10 cellular contexts compared by ENCODE assay signal in the genomic region with DNA sequence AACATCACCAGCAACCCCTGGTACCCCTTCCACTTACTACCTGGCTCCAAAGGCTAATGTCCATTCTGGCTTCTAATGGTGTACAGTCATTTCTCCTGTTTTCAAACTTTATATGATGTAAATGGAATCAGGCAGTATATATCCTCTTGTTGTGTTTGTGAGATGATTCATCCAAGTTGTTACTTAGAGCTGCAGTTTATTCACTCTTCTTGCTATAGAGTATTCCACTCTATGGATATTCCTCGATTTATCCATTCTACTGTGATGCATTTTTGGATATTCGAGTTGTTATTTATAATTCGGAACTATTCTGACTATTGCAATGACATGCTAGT. TPM values are rescaled to one million over a fixed set of nuclear protein-coding genes. Genes with fewer than 3 reads are reported as not detected.
DNase-seq lines count a peak whose midpoint lies in the region; ATAC-seq and TF ChIP-seq lines count a peak whose summit lies in the region.
"Had no signal": no experiment of that assay in that cellular context is flagged by ENCODE, and none has a peak within 500 bp of the region (broad histone marks: within the 10 kb centered on the region; RNA-seq: fewer than 3 reads in every experiment).

No MANE protein-coding gene starts in this region.

- H3K79me2 ChIP-seq in DOHH2 (ENCODE audit: control insufficient read depth, low read length) (no peaks in the 10 kb centered on the region), osteoblast (ENCODE audit: insufficient read depth, low read length) (no peaks in the 10 kb centered on the region)

- H3K9me2 ChIP-seq in DOHH2 (replicated peaks; ENCODE audit: control insufficient read depth, low read length) = no peaks in the 10 kb centered on the region

- DNase-seq in NCI-H226 (peak; percentile 13), brain microvascular endothelial cell (no peak), osteoblast (ENCODE audit: insufficient read length, low spot score, missing footprints) (no peak), RPMI8226 (no peak)
- no peak for DNase-seq in stimulated activated CD4-positive, alpha-beta T cell treated with anti-CD3 and anti-CD28 coated beads, Interleukin-2, amount 100 ng/mL, for 48 hours
- DNase-seq: NCI-H82 had no signal

- H4K20me1 ChIP-seq in DOHH2 (ENCODE audit: control insufficient read depth, insufficient read depth, low read depth, low read length) = no peaks in the 10 kb centered on the region
- peaks cover 2% of the 10 kb centered on the region for H4K20me1 ChIP-seq in osteoblast (ENCODE audit: insufficient read depth, low read length)

- TF ChIP-seq CTCF in DOHH2 (IDR thresholded peaks at IDR 0.05; ENCODE audit: low read depth, low read length, poor library complexity, severe bottlenecking) = no peak
- no peak for TF ChIP-seq CTCF in brain microvascular endothelial cell (IDR thresholded peaks at IDR 0.05; ENCODE audit: low read depth, low read length, missing control alignments)
- TF ChIP-seq CTCF in osteoblast (IDR thresholded peaks at IDR 0.05; ENCODE audit: extremely low read depth, low read depth, low read length) = no peak

- H3K27ac ChIP-seq in DOHH2 (ENCODE audit: low read depth, low read length) (no peak overlapping the region), brain microvascular endothelial cell (peak overlapping the region; percentile 88), osteoblast (ENCODE audit: low read depth, low read length) (peak overlapping the region; percentile 85)

- H3K36me3 ChIP-seq in DOHH2 (ENCODE audit: control insufficient read depth, low read length) (no peaks in the 10 kb centered on the region), brain microvascular endothelial cell (replicated peaks) (no peaks in the 10 kb centered on the region), osteoblast (ENCODE audit: insufficient read depth, low read length) (no peaks in the 10 kb centered on the region)
- H3K36me3 ChIP-seq: suprapubic skin had no signal

- H3K4me3 ChIP-seq in DOHH2 (ENCODE audit: low read length) (no peak overlapping the region), brain microvascular endothelial cell (ENCODE audit: low read depth, low read length) (no peak overlapping the region), osteoblast (ENCODE audit: insufficient read depth, low read length) (no peak overlapping the region)
- H3K4me3 ChIP-seq: suprapubic skin had no signal

- H3K4me2 ChIP-seq in DOHH2 (ENCODE audit: low read length) (peak overlapping the region; percentile 70; the same call in 1 of the 2 replicates), osteoblast (ENCODE audit: insufficient read depth, low read length) (peak overlapping the region; percentile 17)

- H3F3A ChIP-seq in DOHH2 (ENCODE audit: control insufficient read depth, insufficient read depth) = peaks cover 5% of the 10 kb centered on the region

- H3K27me3 ChIP-seq in DOHH2 (ENCODE audit: control insufficient read depth, low read length) (peaks cover 52% of the 10 kb centered on the region), brain microvascular endothelial cell (replicated peaks) (no peaks in the 10 kb centered on the region), osteoblast (ENCODE audit: insufficient read depth, low read length) (no peaks in the 10 kb centered on the region)
- H3K27me3 ChIP-seq: suprapubic skin had no signal

- H3K9me3 ChIP-seq in DOHH2 (ENCODE audit: control insufficient read depth, insufficient read depth, low read length) = no peaks in the 10 kb centered on the region
- no peaks in the 10 kb centered on the region for H3K9me3 ChIP-seq in osteoblast (ENCODE audit: low read depth, low read length)
- H3K9me3 ChIP-seq: suprapubic skin had no signal

- H2AFZ ChIP-seq in osteoblast (ENCODE audit: low read length) = no peak overlapping the region

- in situ Hi-C loops in brain microvascular endothelial cell (cut with HindIII; ENCODE audit: low pct_ligation_motif_present, low sequenced_read_pairs) = no loop called here

- ATAC-seq in HG02938 (IDR thresholded peaks at IDR 0.05; ENCODE audit: unreplicated experiment) (no peak), HG03520 (IDR thresholded peaks at IDR 0.05; ENCODE audit: unreplicated experiment) (no peak)

- H3K4me1 ChIP-seq in DOHH2 (ENCODE audit: control insufficient read depth, low read length) (peaks cover 61% of the 10 kb centered on the region), osteoblast (ENCODE audit: insufficient read depth, low read length) (peaks cover 41% of the 10 kb centered on the region)

RNA-seq across cellular contexts. Expression of a gene that starts 32.4 kb away (rescaled TPM):
- total RNA-seq in osteoblast = 19.7 and 22.1 TPM in 2 replicates
